In the genomic region with DNA sequence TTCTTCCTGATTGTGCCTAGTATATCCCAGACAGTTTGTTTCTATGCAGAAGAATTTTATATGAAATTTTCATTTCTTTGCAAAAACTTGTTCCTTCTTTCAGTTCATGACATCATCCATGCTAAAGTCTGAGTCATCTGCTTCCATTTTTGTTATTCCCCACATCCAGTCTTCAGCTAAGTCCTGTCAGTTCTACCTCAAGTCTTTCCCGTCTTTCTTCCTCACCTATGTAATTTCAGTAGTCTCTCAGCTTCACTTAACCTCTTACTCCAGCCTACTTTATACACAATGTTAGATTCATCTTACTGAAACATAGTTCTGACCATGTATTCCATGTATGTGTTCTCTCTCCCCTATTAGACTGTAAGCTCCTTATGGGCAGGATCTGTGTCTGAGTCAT, we compare ENCODE assay signal across 29 cellular contexts. TPM values are rescaled to one million over a fixed set of nuclear protein-coding genes. Genes with fewer than 3 reads are reported as not detected.
A peak's percentile ranks its signal among the peaks of the same experiment; 100 is the strongest.
DNase-seq lines count a peak whose midpoint lies in the region; ATAC-seq, FAIRE-seq and TF ChIP-seq lines count a peak whose summit lies in the region.
"Had no signal": no experiment of that assay in that cellular context is flagged by ENCODE, and none has a peak within 500 bp of the region (broad histone marks: within the 10 kb centered on the region; RNA-seq: fewer than 3 reads in every experiment).

No MANE protein-coding gene starts in this region.

- no peaks in the 10 kb centered on the region for H3K9me1 ChIP-seq in K562 (ENCODE audit: control insufficient read depth, insufficient read depth, low read length)

- peak overlapping the region; percentile 58 for H3K27ac Mint-ChIP-seq in MCF 10A (ENCODE audit: low read depth, unreplicated experiment)
- H3K27ac Mint-ChIP-seq: activated CD4-positive, alpha-beta T cell treated with anti-CD3 and anti-CD28 coated beads, Interleukin-2, amount 10 ng/mL, durations not matched to agents 7 days and 5 days; B cell; H9; nephron progenitor cell had no signal

- H3K4me1 ChIP-seq in breast epithelium (no peaks in the 10 kb centered on the region), GM23248 (ENCODE audit: insufficient read depth) (peaks cover 44% of the 10 kb centered on the region), K562 (replicated peaks in 1 of 2; ENCODE audit: control insufficient read depth in 2 of 2, insufficient read depth in 2 of 2, low read length in 2 of 2) (no peaks in the 10 kb centered on the region), gastrocnemius medialis (peaks cover 32 to 43% of the 10 kb centered on the region in 2 donors)
- H3K4me1 ChIP-seq: spleen had no signal

- H3K9me3 ChIP-seq in breast epithelium (no peaks in the 10 kb centered on the region), GM23248 (ENCODE audit: low read depth) (no peaks in the 10 kb centered on the region), K562 (replicated peaks; ENCODE audit: control insufficient read depth, insufficient read depth, low read depth, low read length) (no peaks in the 10 kb centered on the region), gastrocnemius medialis (no peaks in the 10 kb centered on the region)
- H3K9me3 ChIP-seq: spleen had no signal

- TF ChIP-seq POLR2A in breast epithelium (IDR thresholded peaks at IDR 0.05) (no peak), K562 (conservative IDR thresholded peaks at IDR 0.05) (no peak), gastrocnemius medialis (IDR thresholded peaks at IDR 0.05) (no peak)

- H3K9ac ChIP-seq in GM23248 = no peak overlapping the region
- H3K9ac ChIP-seq in K562 (ENCODE audit: insufficient read depth in 1 of 2, low read depth in 2 of 2, low read length in 2 of 2) = no peak overlapping the region

- no peak overlapping the region for H3K4me3 ChIP-seq in breast epithelium
- no peak overlapping the region for H3K4me3 ChIP-seq in GM23248
- H3K4me3 ChIP-seq in K562 = no peak overlapping the region
- H3K4me3 ChIP-seq in gastrocnemius medialis = no peak overlapping the region
- H3K4me3 ChIP-seq: lung, spleen had no signal

- peaks cover 91% of the 10 kb centered on the region for H3K36me3 Mint-ChIP-seq in MCF 10A (ENCODE audit: insufficient read depth, unreplicated experiment)

- H3K4me2 ChIP-seq in GM23248 (ENCODE audit: unreplicated experiment) (no peak overlapping the region), K562 (ENCODE audit: insufficient read depth, low read length) (no peak overlapping the region)

- H3K27me3 ChIP-seq in breast epithelium (no peaks in the 10 kb centered on the region), GM23248 (replicated peaks; ENCODE audit: insufficient read depth) (no peaks in the 10 kb centered on the region), K562 (ENCODE audit: control insufficient read depth in 2 of 2, insufficient read depth in 2 of 2, low read length in 2 of 2) (no peaks in the 10 kb centered on the region), gastrocnemius medialis (no peaks in the 10 kb centered on the region)
- H3K27me3 ChIP-seq: spleen had no signal

- no peak for DNase-seq in MCF 10A (ENCODE audit: unreplicated experiment)
- no peak for DNase-seq in breast epithelium (ENCODE audit: low spot score in 2 of 2)
- peak; percentile 34 for DNase-seq in GM23248
- no peak for DNase-seq in K562 (ENCODE audit: extremely low read depth in 1 of 4, low spot score in 3 of 4)
- no peak for DNase-seq in gastrocnemius medialis
- DNase-seq in COLO829 (ENCODE audit: low spot score) = no peak
- DNase-seq: activated CD4-positive, alpha-beta T cell treated with anti-CD3 and anti-CD28 coated beads, Interleukin-2, amount 10 ng/mL, durations not matched to agents 7 days and 5 days; activated naive CD4-positive, alpha-beta T cell treated with anti-CD3 and anti-CD28 coated beads, Interleukin-2, amount 50 U/mL, for 16 hours; aorta; dermis blood vessel endothelial cell; DMS53; GDM1; glutamatergic neuron; H9; Karpas-422; NCI-H1048; NCI-H187; NCI-H526; nephron progenitor cell; NK-92 treated with Interleukin-12 subunit alpha and Interleukin-12 subunit beta, amount 100 ng/mL, for 24 hours; SHP77; spleen; T-helper 9 cell had no signal

- ATAC-seq in K562 = no peak
- no peak for ATAC-seq in gastrocnemius medialis
- ATAC-seq in HG03354 (IDR thresholded peaks at IDR 0.05; ENCODE audit: poor library complexity, severe bottlenecking, unreplicated experiment) = no peak
- ATAC-seq in HG03442 (IDR thresholded peaks at IDR 0.05; ENCODE audit: unreplicated experiment) = no peak

- no peaks in the 10 kb centered on the region for H3K9me3 Mint-ChIP-seq in MCF 10A (ENCODE audit: unreplicated experiment)
- H3K9me3 Mint-ChIP-seq: H9, nephron progenitor cell had no signal

- peaks cover 39% of the 10 kb centered on the region for H3F3A ChIP-seq in GM23248 (ENCODE audit: insufficient read depth)

- in situ Hi-C loops in GM23248 (cut with MboI) = no loop called here
- in situ Hi-C loops in K562 (cut with MboI) = no loop called here
- in situ Hi-C loops in gastrocnemius medialis (cut with MboI; ENCODE audit: low sequenced_read_pairs in 4 of 4) = no loop called here

- peaks cover 11% of the 10 kb centered on the region; the same call in 1 of the 2 replicates for H4K20me1 ChIP-seq in GM23248 (ENCODE audit: insufficient read depth)
- no peaks in the 10 kb centered on the region for H4K20me1 ChIP-seq in K562 (replicated peaks; ENCODE audit: control insufficient read depth, insufficient read depth, low read length)

- H3K27me3 Mint-ChIP-seq in MCF 10A (ENCODE audit: insufficient read depth, unreplicated experiment) = no peaks in the 10 kb centered on the region
- H3K27me3 Mint-ChIP-seq: activated CD4-positive, alpha-beta T cell treated with anti-CD3 and anti-CD28 coated beads, Interleukin-2, amount 10 ng/mL, durations not matched to agents 7 days and 5 days; B cell had no signal

- no peak for TF ChIP-seq RAD21 in K562 (CRISPR knock-in tag; conservative IDR thresholded peaks at IDR 0.05 in 1 of 2, IDR thresholded peaks at IDR 0.05 in 1 of 2)

- H3K9me2 ChIP-seq in GM23248 (ENCODE audit: insufficient read depth) = no peaks in the 10 kb centered on the region

- whole genome bisulfite sequencing in GM23248 (ENCODE audit: low coverage in 1 of 2, low lambda C conversion rate in 2 of 2, missing lambda C conversion rate in 2 of 2), 2 experiments = 95 to 96% methylated on average over 1 of the region's 1 CpG
- 89% methylated on average over 1 of the region's 1 CpG for WGBS in K562 (ENCODE audit: insufficient coverage, low coverage, missing lambda C conversion rate)

- TF ChIP-seq CTCF in MCF 10A (IDR thresholded peaks at IDR 0.05; ENCODE audit: unreplicated experiment) (no peak), breast epithelium (IDR thresholded peaks at IDR 0.05) (no peak), K562 (IDR thresholded peaks at IDR 0.05 in 2 of 3, conservative IDR thresholded peaks at IDR 0.05 in 1 of 3; ENCODE audit: insufficient read depth in 2 of 3, low read depth in 1 of 3, low read length in 3 of 3) (no peak), gastrocnemius medialis (IDR thresholded peaks at IDR 0.05 in 4 of 5, conservative IDR thresholded peaks at IDR 0.05 in 1 of 5) (no peak)

- no peak for FAIRE-seq in K562 (lab: Jason Lieb, UNC)
- FAIRE-seq: endometrium had no signal

- H3K36me3 ChIP-seq in breast epithelium (no peaks in the 10 kb centered on the region), GM23248 (ENCODE audit: low read depth) (peaks cover 35% of the 10 kb centered on the region), K562 (ENCODE audit: control insufficient read depth, insufficient read depth, low read length) (peaks cover 99% of the 10 kb centered on the region), gastrocnemius medialis (peaks cover 0 to 3% of the 10 kb centered on the region in 2 donors)

- POLR2A ChIA-PET in MCF 10A (lab: Yijun Ruan, JAX) = interaction anchor here (1.2 to 4.3 kb wide), 4 partner anchors 11 to 558 kb away, joined by 3 to 24 read pairs (median 14); a partner anchor contains a TSS
- POLR2A ChIA-PET in K562 (lab: Yijun Ruan, JAX) = interaction anchor here (0.6 kb wide), 1 partner anchor 85 kb away, joined by 3 read pairs; no protein-coding TSS in a partner anchor

- intact Hi-C loops in MCF 10A (cut with micrococcal nuclease) (no loop called here), breast epithelium (cut with DNase I; ENCODE audit: low total_unique reads) (no loop called here), K562 (cut with micrococcal nuclease) (no loop called here), gastrocnemius medialis (cut with DNase I; ENCODE audit: low total_unique reads) (no loop called here)

- no peak overlapping the region for H3K4me3 Mint-ChIP-seq in MCF 10A (ENCODE audit: unreplicated experiment)
- H3K4me3 Mint-ChIP-seq: activated CD4-positive, alpha-beta T cell treated with anti-CD3 and anti-CD28 coated beads, Interleukin-2, amount 10 ng/mL, durations not matched to agents 7 days and 5 days; B cell; H9; nephron progenitor cell had no signal

- H3K79me2 ChIP-seq in GM23248 (ENCODE audit: insufficient read depth) (peaks cover 77% of the 10 kb centered on the region), K562 (ENCODE audit: control insufficient read depth, insufficient read depth, low read length) (peaks cover 14% of the 10 kb centered on the region; the same call in 1 of the 3 replicates)

- no TSS peak for BruUV-seq in MCF 10A (replicated peaks; lab: Mats Ljungman, UMichigan)
- BruUV-seq in K562 (replicated peaks; lab: Mats Ljungman, UMichigan) = no TSS peak

- no peak for TF ChIP-seq EP300 in K562 (IDR thresholded peaks at IDR 0.05; ENCODE audit: low read length)

- CTCF ChIA-PET in MCF 10A (lab: Yijun Ruan, JAX) = interaction anchor here (0.6 to 3.7 kb wide), 6 partner anchors 11 to 539 kb away, joined by 3 to 19 read pairs (median 9); no protein-coding TSS in a partner anchor
- CTCF ChIA-PET in K562 (lab: Yijun Ruan, JAX; ENCODE audit: low intra/inter-chr PET ratio) = no interaction called here

- H3K27ac ChIP-seq in breast epithelium (peak overlapping the region in 1 of 2 donors; percentile 2), GM23248 (0 out of 2 replicates have a peak overlapping the region, but pooled peaks have one; percentile 37), K562 (ENCODE audit: extremely low read depth, low read depth, low read length) (no peak overlapping the region), gastrocnemius medialis (peak overlapping the region; percentile 69 to 81 (median 76))
- H3K27ac ChIP-seq: spleen, VCaP had no signal

- peaks cover 51% of the 10 kb centered on the region for H3K4me1 Mint-ChIP-seq in MCF 10A (ENCODE audit: insufficient read depth, unreplicated experiment)
- H3K4me1 Mint-ChIP-seq: B cell had no signal

- no peak overlapping the region for H2AFZ ChIP-seq in GM23248
- H2AFZ ChIP-seq in K562 (ENCODE audit: low read depth, low read length) = no peak overlapping the region

RNA-seq across cellular contexts. Expression of a gene that starts 39.2 kb away (rescaled TPM):
- total RNA-seq in MCF 10A (2022) (279 and 282 TPM in 2 replicates), breast epithelium (100 to 1,000 TPM in 2 of 3 donors, 10 to 100 TPM in 1; 98.6 to 128 (median 107) TPM), K562 (2014; rRNA removed) (105 and 130 TPM in 2 replicates), K562 (2014; rRNA removed; fragmentation: Illumina TruSeq; extraction: Trizol) (238 and 257 TPM in 2 replicates), K562 (2015; rRNA removed; fragmentation: Illumina TruSeq; extraction: Trizol) (195 and 209 TPM in 2 replicates), K562 (2021) (260 and 264 TPM in 2 replicates), gastrocnemius medialis (100 to 1,000 TPM in 3 of 4 donors, 10 to 100 TPM in 1; 80.5 to 114 (median 108) TPM)
- total RNA-seq in GM23248 (2014; rRNA removed; shearing (Covaris generic)) = 134 and 153 TPM in 2 replicates
- polyA plus RNA-seq in GM23248 (2016; fragmentation: Nextera tagmentation; extraction: Ambion mirVana) (189 and 190 TPM in 2 replicates), K562 (2011; rRNA removed) (74.3 and 101 TPM in 2 replicates), K562 (2014; fragmentation: Illumina TruSeq; extraction: Trizol) (142 and 173 TPM in 2 replicates), K562 (2014; fragmentation: Nextera tagmentation; extraction: Ambion mirVana) (10 to 100 TPM; 54.7 to 55.5 TPM), K562 (2014; rRNA removed) (69.7 and 79.8 TPM in 2 replicates)
- 109 and 174 TPM in 2 replicates for total RNA-seq in K562 (2011; cell fraction: chromatin; rRNA removed; ENCODE audit: low replicate concordance)
- total RNA-seq in K562 (2011; cell fraction: nucleolus; rRNA removed) = 80.2 and 99.9 TPM in 2 replicates
- 122 and 186 TPM in 2 replicates for total RNA-seq in K562 (2011; cell fraction: nucleoplasm; rRNA removed)
- polyA plus RNA-seq in K562 (2011; cell fraction: cytosol; rRNA removed) = 35.6 and 53.9 TPM in 2 replicates
- polyA plus RNA-seq in K562 (2011; cell fraction: nucleus; rRNA removed) = 53.2 and 53.3 TPM in 2 replicates
- polyA plus RNA-seq in K562 (2012) = 64.6 and 142 TPM in 2 replicates
- polyA minus RNA-seq in K562 (2011; rRNA and poly(A)+ RNA removed) = 228 and 286 TPM in 2 replicates
- 120 and 156 TPM in 2 replicates for polyA minus RNA-seq in K562 (2011; cell fraction: cytosol; rRNA and poly(A)+ RNA removed)
- 97.3 and 124 TPM in 2 replicates for polyA minus RNA-seq in K562 (2011; cell fraction: nucleus; rRNA and poly(A)+ RNA removed)

RNA-seq across cellular contexts. Expression of a gene that starts 52.5 kb away (rescaled TPM):
- 155 and 168 TPM in 2 replicates for total RNA-seq in MCF 10A (2022)
- 100 to 1,000 TPM; 119 to 138 (median 120) TPM for total RNA-seq in breast epithelium
- 52.2 and 126 TPM in 2 replicates for total RNA-seq in GM23248 (2014; rRNA removed; shearing (Covaris generic))
- polyA plus RNA-seq in GM23248 (2016; fragmentation: Nextera tagmentation; extraction: Ambion mirVana) = 278 and 296 TPM in 2 replicates
- 31.3 and 35.6 TPM in 2 replicates for total RNA-seq in K562 (2011; cell fraction: chromatin; rRNA removed; ENCODE audit: low replicate concordance)
- total RNA-seq in K562 (2011; cell fraction: nucleolus; rRNA removed) = 32.5 and 42.5 TPM in 2 replicates
- 43.0 and 57.0 TPM in 2 replicates for total RNA-seq in K562 (2011; cell fraction: nucleoplasm; rRNA removed)
- total RNA-seq in K562 (2014; rRNA removed) = 66.2 and 70.3 TPM in 2 replicates
- total RNA-seq in K562 (2014; rRNA removed; fragmentation: Illumina TruSeq; extraction: Trizol) = 59.8 and 68.2 TPM in 2 replicates
- 72.2 and 73.8 TPM in 2 replicates for total RNA-seq in K562 (2015; rRNA removed; fragmentation: Illumina TruSeq; extraction: Trizol)
- total RNA-seq in K562 (2021) = 86.2 and 93.0 TPM in 2 replicates
- 59.2 and 75.4 TPM in 2 replicates for polyA plus RNA-seq in K562 (2011; rRNA removed)
- polyA plus RNA-seq in K562 (2011; cell fraction: cytosol; rRNA removed) = 149 and 236 TPM in 2 replicates
- 44.2 and 47.6 TPM in 2 replicates for polyA plus RNA-seq in K562 (2011; cell fraction: nucleus; rRNA removed)
- polyA plus RNA-seq in K562 (2012) = 94.6 and 155 TPM in 2 replicates
- polyA plus RNA-seq in K562 (2014; fragmentation: Illumina TruSeq; extraction: Trizol) = 118 and 156 TPM in 2 replicates
- 100 to 1,000 TPM; 303 to 318 TPM for polyA plus RNA-seq in K562 (2014; fragmentation: Nextera tagmentation; extraction: Ambion mirVana)
- polyA plus RNA-seq in K562 (2014; rRNA removed) = 111 and 153 TPM in 2 replicates
- polyA minus RNA-seq in K562 (2011; rRNA and poly(A)+ RNA removed) = 80.6 and 107 TPM in 2 replicates
- polyA minus RNA-seq in K562 (2011; cell fraction: cytosol; rRNA and poly(A)+ RNA removed) = 22.8 and 37.2 TPM in 2 replicates
- 27.0 and 27.1 TPM in 2 replicates for polyA minus RNA-seq in K562 (2011; cell fraction: nucleus; rRNA and poly(A)+ RNA removed)
- 10 to 100 TPM; 31.4 to 71.6 (median 55.3) TPM for total RNA-seq in gastrocnemius medialis
